In the genomic region with DNA sequence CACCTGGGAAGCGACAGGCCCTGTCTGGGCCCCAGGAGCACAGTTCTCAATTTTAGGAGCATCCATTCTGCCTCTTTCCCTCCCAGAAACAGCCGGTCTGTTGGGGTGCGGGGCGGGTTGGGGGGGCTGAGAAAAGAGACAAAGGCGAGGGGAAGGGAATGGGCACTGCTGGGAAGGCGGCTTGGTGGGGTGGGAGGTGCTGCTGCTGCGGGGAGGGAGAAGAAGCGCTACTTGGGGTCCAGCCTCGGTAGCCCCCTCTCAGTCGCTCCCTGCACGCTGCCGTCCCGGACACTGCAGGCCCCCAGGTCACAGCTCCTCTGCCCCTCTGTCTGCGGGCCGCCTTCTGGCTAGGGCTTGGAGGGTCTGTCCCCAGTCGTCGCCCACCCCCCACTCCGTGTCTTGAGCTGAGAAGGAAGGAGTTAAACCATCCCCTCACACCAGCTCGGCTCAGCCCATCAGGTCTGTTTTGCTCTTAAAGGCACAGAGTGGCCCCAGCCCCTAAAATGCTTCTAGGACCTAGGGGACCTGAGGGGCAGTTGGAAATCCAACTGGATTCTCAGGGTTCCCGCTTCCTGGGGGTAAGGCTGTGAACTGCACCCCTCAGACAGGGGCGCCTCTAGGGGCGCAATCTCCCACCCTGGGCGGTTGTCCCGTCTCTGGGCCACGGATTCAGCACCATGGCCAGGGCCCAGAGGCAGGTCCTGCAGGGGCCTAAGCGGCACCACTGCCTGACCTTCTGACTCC, we compare ENCODE assay signal across 1 cellular context.
TF ChIP-seq lines count a peak whose summit lies in the region.

No MANE protein-coding gene starts in this region.

TF ChIP-seq in HepG2, 621 proteins besides CTCF, POLR2A, EP300 and RAD21 (continued from another document and continues in another):
- TF ChIP-seq, protein P1, sequence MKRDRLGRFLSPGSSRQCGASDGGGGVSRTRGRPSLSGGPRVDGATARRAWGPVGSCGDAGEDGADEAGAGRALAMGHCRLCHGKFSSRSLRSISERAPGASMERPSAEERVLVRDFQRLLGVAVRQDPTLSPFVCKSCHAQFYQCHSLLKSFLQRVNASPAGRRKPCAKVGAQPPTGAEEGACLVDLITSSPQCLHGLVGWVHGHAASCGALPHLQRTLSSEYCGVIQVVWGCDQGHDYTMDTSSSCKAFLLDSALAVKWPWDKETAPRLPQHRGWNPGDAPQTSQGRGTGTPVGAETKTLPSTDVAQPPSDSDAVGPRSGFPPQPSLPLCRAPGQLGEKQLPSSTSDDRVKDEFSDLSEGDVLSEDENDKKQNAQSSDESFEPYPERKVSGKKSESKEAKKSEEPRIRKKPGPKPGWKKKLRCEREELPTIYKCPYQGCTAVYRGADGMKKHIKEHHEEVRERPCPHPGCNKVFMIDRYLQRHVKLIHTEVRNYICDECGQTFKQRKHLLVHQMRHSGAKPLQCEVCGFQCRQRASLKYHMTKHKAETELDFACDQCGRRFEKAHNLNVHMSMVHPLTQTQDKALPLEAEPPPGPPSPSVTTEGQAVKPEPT (CRISPR knock-in tag; IDR thresholded peaks at IDR 0.05; ENCODE audit: low read depth) = peak; percentile 96; the same call in 1 of the 2 replicates
- TF ChIP-seq EED (CRISPR knock-in tag; IDR thresholded peaks at IDR 0.05) (no peak), AKAP8 (CRISPR knock-in tag; IDR thresholded peaks at IDR 0.05) (peak; percentile 89), ZNF30 (CRISPR knock-in tag; IDR thresholded peaks at IDR 0.05) (peak; percentile 84), MTA1 (CRISPR knock-in tag; IDR thresholded peaks at IDR 0.05; ENCODE audit: borderline replicate concordance) (peak; percentile 74; the same call in 1 of the 2 replicates), ARNT2 (CRISPR knock-in tag; IDR thresholded peaks at IDR 0.05; ENCODE audit: low read depth) (peak; percentile 98), HNRNPL (IDR thresholded peaks at IDR 0.05; ENCODE audit: low read depth, low read length) (no peak), PAF1 (CRISPR knock-in tag; IDR thresholded peaks at IDR 0.05) (no peak), BHLHE40 (IDR thresholded peaks at IDR 0.05; ENCODE audit: low read length) (no peak), ZNF883 (CRISPR knock-in tag; IDR thresholded peaks at IDR 0.05; ENCODE audit: not compliant biosample characterization) (peak; percentile 94), KLF9 (CRISPR knock-in tag; IDR thresholded peaks at IDR 0.05; ENCODE audit: low read depth) (peak; percentile 94; the same call in 1 of the 2 replicates), BRD4 (CRISPR knock-in tag; IDR thresholded peaks at IDR 0.05) (peak; percentile 73), ADNP (CRISPR knock-in tag; IDR thresholded peaks at IDR 0.05) (0 out of 2 replicates have a peak, but pooled peaks have one; percentile 8), ZNF512 (CRISPR knock-in tag; IDR thresholded peaks at IDR 0.05) (no peak), ZNF382 (CRISPR knock-in tag; IDR thresholded peaks at IDR 0.05; ENCODE audit: borderline replicate concordance) (no peak), ZNF121 (CRISPR knock-in tag; IDR thresholded peaks at IDR 0.05) (peak; percentile 65; the same call in 1 of the 2 replicates), HOXA5 (CRISPR knock-in tag; IDR thresholded peaks at IDR 0.05) (peak; percentile 100), THAP7 (CRISPR knock-in tag; IDR thresholded peaks at IDR 0.05) (peak; percentile 86; the same call in 1 of the 2 replicates), ZNF839 (CRISPR knock-in tag; IDR thresholded peaks at IDR 0.05; ENCODE audit: borderline replicate concordance) (no peak), MAX (IDR thresholded peaks at IDR 0.05) (no peak; the same call in 1 of the 2 replicates), REST (IDR thresholded peaks at IDR 0.05; ENCODE audit: borderline replicate concordance in 1 of 2, low read depth in 1 of 2, low read length in 2 of 2) (peak in 1 of 2 experiments; percentile 100), ZNF781 (CRISPR knock-in tag; IDR thresholded peaks at IDR 0.05; ENCODE audit: borderline replicate concordance, not compliant biosample characterization) (peak; percentile 98), TOPORS (CRISPR knock-in tag; IDR thresholded peaks at IDR 0.05) (0 out of 2 replicates have a peak, but pooled peaks have one; percentile 48), ZSCAN31 (CRISPR knock-in tag; IDR thresholded peaks at IDR 0.05; ENCODE audit: low read depth) (peak; percentile 96), ISL2 (CRISPR knock-in tag; IDR thresholded peaks at IDR 0.05) (peak; percentile 95), CREM (IDR thresholded peaks at IDR 0.05) (no peak), CREM (CRISPR knock-in tag; IDR thresholded peaks at IDR 0.05) (no peak), ZNF780A (CRISPR knock-in tag; IDR thresholded peaks at IDR 0.05) (peak; percentile 96), ZNF580 (CRISPR knock-in tag; IDR thresholded peaks at IDR 0.05; ENCODE audit: borderline replicate concordance, low read depth) (peak; percentile 100), ZNF44 (CRISPR knock-in tag; IDR thresholded peaks at IDR 0.05) (peak; percentile 90; the same call in 1 of the 2 replicates), ZFP90 (CRISPR knock-in tag; IDR thresholded peaks at IDR 0.05; ENCODE audit: borderline replicate concordance) (peak; percentile 99), GMEB2 (CRISPR knock-in tag; IDR thresholded peaks at IDR 0.05; ENCODE audit: low read depth) (no peak), TAF1 (CRISPR knock-in tag; IDR thresholded peaks at IDR 0.05) (peak; percentile 42; the same call in 1 of the 2 replicates), MIXL1 (CRISPR knock-in tag; IDR thresholded peaks at IDR 0.05) (peak; percentile 97), REL (CRISPR knock-in tag; conservative IDR thresholded peaks at IDR 0.05) (peak; percentile 80; the same call in 1 of the 2 replicates), IRX3 (CRISPR knock-in tag; IDR thresholded peaks at IDR 0.05; ENCODE audit: borderline replicate concordance, low read depth) (peak; percentile 96; the same call in 1 of the 2 replicates)
- TF ChIP-seq, protein P2, sequence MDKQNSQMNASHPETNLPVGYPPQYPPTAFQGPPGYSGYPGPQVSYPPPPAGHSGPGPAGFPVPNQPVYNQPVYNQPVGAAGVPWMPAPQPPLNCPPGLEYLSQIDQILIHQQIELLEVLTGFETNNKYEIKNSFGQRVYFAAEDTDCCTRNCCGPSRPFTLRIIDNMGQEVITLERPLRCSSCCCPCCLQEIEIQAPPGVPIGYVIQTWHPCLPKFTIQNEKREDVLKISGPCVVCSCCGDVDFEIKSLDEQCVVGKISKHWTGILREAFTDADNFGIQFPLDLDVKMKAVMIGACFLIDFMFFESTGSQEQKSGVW (CRISPR knock-in tag; IDR thresholded peaks at IDR 0.05; ENCODE audit: borderline replicate concordance) = peak; percentile 88; the same call in 1 of the 2 replicates
- TF ChIP-seq, protein P3, sequence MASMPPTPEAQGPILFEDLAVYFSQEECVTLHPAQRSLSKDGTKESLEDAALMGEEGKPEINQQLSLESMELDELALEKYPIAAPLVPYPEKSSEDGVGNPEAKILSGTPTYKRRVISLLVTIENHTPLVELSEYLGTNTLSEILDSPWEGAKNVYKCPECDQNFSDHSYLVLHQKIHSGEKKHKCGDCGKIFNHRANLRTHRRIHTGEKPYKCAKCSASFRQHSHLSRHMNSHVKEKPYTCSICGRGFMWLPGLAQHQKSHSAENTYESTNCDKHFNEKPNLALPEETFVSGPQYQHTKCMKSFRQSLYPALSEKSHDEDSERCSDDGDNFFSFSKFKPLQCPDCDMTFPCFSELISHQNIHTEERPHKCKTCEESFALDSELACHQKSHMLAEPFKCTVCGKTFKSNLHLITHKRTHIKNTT (CRISPR knock-in tag; IDR thresholded peaks at IDR 0.05) = no peak
- TF ChIP-seq, protein P4, sequence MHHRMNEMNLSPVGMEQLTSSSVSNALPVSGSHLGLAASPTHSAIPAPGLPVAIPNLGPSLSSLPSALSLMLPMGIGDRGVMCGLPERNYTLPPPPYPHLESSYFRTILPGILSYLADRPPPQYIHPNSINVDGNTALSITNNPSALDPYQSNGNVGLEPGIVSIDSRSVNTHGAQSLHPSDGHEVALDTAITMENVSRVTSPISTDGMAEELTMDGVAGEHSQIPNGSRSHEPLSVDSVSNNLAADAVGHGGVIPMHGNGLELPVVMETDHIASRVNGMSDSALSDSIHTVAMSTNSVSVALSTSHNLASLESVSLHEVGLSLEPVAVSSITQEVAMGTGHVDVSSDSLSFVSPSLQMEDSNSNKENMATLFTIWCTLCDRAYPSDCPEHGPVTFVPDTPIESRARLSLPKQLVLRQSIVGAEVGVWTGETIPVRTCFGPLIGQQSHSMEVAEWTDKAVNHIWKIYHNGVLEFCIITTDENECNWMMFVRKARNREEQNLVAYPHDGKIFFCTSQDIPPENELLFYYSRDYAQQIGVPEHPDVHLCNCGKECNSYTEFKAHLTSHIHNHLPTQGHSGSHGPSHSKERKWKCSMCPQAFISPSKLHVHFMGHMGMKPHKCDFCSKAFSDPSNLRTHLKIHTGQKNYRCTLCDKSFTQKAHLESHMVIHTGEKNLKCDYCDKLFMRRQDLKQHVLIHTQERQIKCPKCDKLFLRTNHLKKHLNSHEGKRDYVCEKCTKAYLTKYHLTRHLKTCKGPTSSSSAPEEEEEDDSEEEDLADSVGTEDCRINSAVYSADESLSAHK (CRISPR knock-in tag; IDR thresholded peaks at IDR 0.05; ENCODE audit: borderline replicate concordance) = peak; percentile 97
- TF ChIP-seq, protein P5, sequence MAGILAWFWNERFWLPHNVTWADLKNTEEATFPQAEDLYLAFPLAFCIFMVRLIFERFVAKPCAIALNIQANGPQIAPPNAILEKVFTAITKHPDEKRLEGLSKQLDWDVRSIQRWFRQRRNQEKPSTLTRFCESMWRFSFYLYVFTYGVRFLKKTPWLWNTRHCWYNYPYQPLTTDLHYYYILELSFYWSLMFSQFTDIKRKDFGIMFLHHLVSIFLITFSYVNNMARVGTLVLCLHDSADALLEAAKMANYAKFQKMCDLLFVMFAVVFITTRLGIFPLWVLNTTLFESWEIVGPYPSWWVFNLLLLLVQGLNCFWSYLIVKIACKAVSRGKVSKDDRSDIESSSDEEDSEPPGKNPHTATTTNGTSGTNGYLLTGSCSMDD (CRISPR knock-in tag; IDR thresholded peaks at IDR 0.05) = peak; percentile 92; the same call in 1 of the 2 replicates
